1 cellular context compared by ENCODE assay signal in the genomic region with DNA sequence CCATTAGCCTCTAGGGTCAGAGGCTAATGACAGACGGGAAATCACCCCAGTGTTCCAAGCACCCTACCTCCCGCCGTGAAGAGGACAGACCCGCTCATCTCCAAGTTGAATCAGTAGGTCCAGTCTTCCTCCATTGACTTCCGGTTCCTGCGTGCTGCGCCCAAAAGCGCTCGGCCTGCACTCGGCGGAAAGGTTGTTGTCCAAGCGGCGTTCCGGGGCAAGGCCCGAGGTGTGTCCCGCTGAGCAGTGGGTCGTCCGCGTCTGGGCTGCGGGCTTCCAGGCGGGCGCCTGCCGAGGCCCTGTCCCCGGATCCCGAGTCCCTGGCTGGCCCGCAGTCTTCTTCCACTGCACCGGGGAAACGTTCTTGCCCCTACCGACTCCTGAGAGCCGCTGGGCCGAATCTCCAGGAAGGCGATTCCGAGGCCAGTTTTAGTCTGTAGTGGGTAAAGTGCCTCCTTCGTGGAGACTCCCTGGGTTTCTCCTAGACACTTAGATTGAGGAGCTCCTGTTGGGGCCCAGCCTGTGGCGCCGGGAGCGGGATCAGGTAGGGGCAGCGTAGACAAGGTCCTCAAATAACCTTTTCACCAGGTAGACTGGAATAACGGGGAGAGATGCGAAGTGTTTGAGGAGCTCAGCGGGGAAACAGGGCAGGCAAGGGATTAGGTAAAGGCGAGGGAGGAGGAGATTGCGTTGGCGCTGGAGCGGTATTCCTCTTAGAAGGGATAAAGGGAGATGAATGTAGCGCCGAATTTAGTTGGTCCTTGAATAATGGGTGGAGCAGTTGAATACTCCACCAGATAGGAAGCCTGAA.
TF ChIP-seq lines count a peak whose summit lies in the region.

A gene with protein sequence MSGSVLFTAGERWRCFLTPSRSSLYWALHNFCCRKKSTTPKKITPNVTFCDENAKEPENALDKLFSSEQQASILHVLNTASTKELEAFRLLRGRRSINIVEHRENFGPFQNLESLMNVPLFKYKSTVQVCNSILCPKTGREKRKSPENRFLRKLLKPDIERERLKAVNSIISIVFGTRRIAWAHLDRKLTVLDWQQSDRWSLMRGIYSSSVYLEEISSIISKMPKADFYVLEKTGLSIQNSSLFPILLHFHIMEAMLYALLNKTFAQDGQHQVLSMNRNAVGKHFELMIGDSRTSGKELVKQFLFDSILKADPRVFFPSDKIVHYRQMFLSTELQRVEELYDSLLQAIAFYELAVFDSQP (minus strand): TSS at position 138 of the 811 bp plus-strand sequence. CDS start 40 bp downstream, at position 98.

TF ChIP-seq in HepG2, 621 proteins besides CTCF, POLR2A, EP300 and RAD21 (continued from another document and continues in another):
- TF ChIP-seq ZNF34 (CRISPR knock-in tag; IDR thresholded peaks at IDR 0.05; ENCODE audit: borderline replicate concordance) (peak; percentile 98), TOE1 (CRISPR knock-in tag; IDR thresholded peaks at IDR 0.05) (peak; percentile 74; the same call in 1 of the 2 replicates), XRCC5 (optimal IDR thresholded peaks at IDR 0.05; ENCODE audit: low read length) (peak; percentile 99), EED (CRISPR knock-in tag; IDR thresholded peaks at IDR 0.05) (0 out of 2 replicates have a peak, but pooled peaks have one; percentile 53), ZNF543 (CRISPR knock-in tag; IDR thresholded peaks at IDR 0.05) (peak; percentile 95), NR2C2 (CRISPR knock-in tag; IDR thresholded peaks at IDR 0.05; ENCODE audit: borderline replicate concordance) (peak; percentile 88), SALL1 (CRISPR knock-in tag; IDR thresholded peaks at IDR 0.05) (peak; percentile 96), ZNF563 (CRISPR knock-in tag; IDR thresholded peaks at IDR 0.05) (peak; percentile 89), ZNF382 (CRISPR knock-in tag; IDR thresholded peaks at IDR 0.05; ENCODE audit: borderline replicate concordance) (no peak), REXO4 (CRISPR knock-in tag; IDR thresholded peaks at IDR 0.05; ENCODE audit: borderline replicate concordance) (0 out of 2 replicates have a peak, but pooled peaks have one; percentile 11), MED1 (CRISPR knock-in tag; IDR thresholded peaks at IDR 0.05) (peak; percentile 91), KDM1A (CRISPR knock-in tag; IDR thresholded peaks at IDR 0.05) (peak; percentile 53; the same call in 1 of the 2 replicates), ZFP41 (CRISPR knock-in tag; IDR thresholded peaks at IDR 0.05; ENCODE audit: borderline replicate concordance) (no peak), FOXC1 (CRISPR knock-in tag; IDR thresholded peaks at IDR 0.05; ENCODE audit: borderline replicate concordance) (peak; percentile 87; the same call in 1 of the 2 replicates), ZNF614 (CRISPR knock-in tag; IDR thresholded peaks at IDR 0.05; ENCODE audit: borderline replicate concordance) (peak; percentile 95), NONO (IDR thresholded peaks at IDR 0.05) (no peak), NONO (CRISPR knock-in tag; conservative IDR thresholded peaks at IDR 0.05) (peak; percentile 99), ZNF331 (CRISPR knock-in tag; IDR thresholded peaks at IDR 0.05) (peak; percentile 97), HHEX (CRISPR knock-in tag; IDR thresholded peaks at IDR 0.05) (peak; percentile 40; the same call in 1 of the 2 replicates), IKZF1 (IDR thresholded peaks at IDR 0.05) (no peak), ZFP36 (IDR thresholded peaks at IDR 0.05; ENCODE audit: borderline replicate concordance, low read depth, low read length, partially characterized antibody) (peak; percentile 41), ZNF678 (CRISPR knock-in tag; IDR thresholded peaks at IDR 0.05) (peak; percentile 89; the same call in 1 of the 2 replicates), JUN (CRISPR knock-in tag; IDR thresholded peaks at IDR 0.05) (peak; percentile 63; the same call in 1 of the 2 replicates), ZNF816 (CRISPR knock-in tag; IDR thresholded peaks at IDR 0.05; ENCODE audit: borderline replicate concordance) (no peak; the same call in 1 of the 2 replicates), CHD2 (IDR thresholded peaks at IDR 0.05; ENCODE audit: low read depth, low read length) (no peak), IRF2 (CRISPR knock-in tag; IDR thresholded peaks at IDR 0.05) (peak; percentile 98), KDM3A (CRISPR knock-in tag; IDR thresholded peaks at IDR 0.05; ENCODE audit: low read depth) (peak; percentile 99), ZNF138 (CRISPR knock-in tag; IDR thresholded peaks at IDR 0.05; ENCODE audit: low read depth) (peak; percentile 97)
- TF ChIP-seq, protein P1, sequence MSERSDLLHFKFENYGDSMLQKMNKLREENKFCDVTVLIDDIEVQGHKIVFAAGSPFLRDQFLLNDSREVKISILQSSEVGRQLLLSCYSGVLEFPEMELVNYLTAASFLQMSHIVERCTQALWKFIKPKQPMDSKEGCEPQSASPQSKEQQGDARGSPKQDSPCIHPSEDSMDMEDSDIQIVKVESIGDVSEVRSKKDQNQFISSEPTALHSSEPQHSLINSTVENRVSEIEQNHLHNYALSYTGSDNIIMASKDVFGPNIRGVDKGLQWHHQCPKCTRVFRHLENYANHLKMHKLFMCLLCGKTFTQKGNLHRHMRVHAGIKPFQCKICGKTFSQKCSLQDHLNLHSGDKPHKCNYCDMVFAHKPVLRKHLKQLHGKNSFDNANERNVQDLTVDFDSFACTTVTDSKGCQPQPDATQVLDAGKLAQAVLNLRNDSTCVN (CRISPR knock-in tag; IDR thresholded peaks at IDR 0.05; ENCODE audit: borderline replicate concordance) = peak; percentile 82
- TF ChIP-seq, protein P2, sequence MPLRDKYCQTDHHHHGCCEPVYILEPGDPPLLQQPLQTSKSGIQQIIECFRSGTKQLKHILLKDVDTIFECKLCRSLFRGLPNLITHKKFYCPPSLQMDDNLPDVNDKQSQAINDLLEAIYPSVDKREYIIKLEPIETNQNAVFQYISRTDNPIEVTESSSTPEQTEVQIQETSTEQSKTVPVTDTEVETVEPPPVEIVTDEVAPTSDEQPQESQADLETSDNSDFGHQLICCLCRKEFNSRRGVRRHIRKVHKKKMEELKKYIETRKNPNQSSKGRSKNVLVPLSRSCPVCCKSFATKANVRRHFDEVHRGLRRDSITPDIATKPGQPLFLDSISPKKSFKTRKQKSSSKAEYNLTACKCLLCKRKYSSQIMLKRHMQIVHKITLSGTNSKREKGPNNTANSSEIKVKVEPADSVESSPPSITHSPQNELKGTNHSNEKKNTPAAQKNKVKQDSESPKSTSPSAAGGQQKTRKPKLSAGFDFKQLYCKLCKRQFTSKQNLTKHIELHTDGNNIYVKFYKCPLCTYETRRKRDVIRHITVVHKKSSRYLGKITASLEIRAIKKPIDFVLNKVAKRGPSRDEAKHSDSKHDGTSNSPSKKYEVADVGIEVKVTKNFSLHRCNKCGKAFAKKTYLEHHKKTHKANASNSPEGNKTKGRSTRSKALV (CRISPR knock-in tag; IDR thresholded peaks at IDR 0.05) = peak; percentile 77
- TF ChIP-seq, protein P3, sequence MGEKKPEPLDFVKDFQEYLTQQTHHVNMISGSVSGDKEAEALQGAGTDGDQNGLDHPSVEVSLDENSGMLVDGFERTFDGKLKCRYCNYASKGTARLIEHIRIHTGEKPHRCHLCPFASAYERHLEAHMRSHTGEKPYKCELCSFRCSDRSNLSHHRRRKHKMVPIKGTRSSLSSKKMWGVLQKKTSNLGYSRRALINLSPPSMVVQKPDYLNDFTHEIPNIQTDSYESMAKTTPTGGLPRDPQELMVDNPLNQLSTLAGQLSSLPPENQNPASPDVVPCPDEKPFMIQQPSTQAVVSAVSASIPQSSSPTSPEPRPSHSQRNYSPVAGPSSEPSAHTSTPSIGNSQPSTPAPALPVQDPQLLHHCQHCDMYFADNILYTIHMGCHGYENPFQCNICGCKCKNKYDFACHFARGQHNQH (CRISPR knock-in tag; IDR thresholded peaks at IDR 0.05) = peak; percentile 99
- TF ChIP-seq, protein P4, sequence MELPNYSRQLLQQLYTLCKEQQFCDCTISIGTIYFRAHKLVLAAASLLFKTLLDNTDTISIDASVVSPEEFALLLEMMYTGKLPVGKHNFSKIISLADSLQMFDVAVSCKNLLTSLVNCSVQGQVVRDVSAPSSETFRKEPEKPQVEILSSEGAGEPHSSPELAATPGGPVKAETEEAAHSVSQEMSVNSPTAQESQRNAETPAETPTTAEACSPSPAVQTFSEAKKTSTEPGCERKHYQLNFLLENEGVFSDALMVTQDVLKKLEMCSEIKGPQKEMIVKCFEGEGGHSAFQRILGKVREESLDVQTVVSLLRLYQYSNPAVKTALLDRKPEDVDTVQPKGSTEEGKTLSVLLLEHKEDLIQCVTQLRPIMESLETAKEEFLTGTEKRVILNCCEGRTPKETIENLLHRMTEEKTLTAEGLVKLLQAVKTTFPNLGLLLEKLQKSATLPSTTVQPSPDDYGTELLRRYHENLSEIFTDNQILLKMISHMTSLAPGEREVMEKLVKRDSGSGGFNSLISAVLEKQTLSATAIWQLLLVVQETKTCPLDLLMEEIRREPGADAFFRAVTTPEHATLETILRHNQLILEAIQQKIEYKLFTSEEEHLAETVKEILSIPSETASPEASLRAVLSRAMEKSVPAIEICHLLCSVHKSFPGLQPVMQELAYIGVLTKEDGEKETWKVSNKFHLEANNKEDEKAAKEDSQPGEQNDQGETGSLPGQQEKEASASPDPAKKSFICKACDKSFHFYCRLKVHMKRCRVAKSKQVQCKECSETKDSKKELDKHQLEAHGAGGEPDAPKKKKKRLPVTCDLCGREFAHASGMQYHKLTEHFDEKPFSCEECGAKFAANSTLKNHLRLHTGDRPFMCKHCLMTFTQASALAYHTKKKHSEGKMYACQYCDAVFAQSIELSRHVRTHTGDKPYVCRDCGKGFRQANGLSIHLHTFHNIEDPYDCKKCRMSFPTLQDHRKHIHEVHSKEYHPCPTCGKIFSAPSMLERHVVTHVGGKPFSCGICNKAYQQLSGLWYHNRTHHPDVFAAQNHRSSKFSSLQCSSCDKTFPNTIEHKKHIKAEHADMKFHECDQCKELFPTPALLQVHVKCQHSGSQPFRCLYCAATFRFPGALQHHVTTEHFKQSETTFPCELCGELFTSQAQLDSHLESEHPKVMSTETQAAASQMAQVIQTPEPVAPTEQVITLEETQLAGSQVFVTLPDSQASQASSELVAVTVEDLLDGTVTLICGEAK (IDR thresholded peaks at IDR 0.05) = peak; percentile 96
- TF ChIP-seq, protein P4 (CRISPR knock-in tag; IDR thresholded peaks at IDR 0.05) = peak; percentile 93
- TF ChIP-seq, protein P5, sequence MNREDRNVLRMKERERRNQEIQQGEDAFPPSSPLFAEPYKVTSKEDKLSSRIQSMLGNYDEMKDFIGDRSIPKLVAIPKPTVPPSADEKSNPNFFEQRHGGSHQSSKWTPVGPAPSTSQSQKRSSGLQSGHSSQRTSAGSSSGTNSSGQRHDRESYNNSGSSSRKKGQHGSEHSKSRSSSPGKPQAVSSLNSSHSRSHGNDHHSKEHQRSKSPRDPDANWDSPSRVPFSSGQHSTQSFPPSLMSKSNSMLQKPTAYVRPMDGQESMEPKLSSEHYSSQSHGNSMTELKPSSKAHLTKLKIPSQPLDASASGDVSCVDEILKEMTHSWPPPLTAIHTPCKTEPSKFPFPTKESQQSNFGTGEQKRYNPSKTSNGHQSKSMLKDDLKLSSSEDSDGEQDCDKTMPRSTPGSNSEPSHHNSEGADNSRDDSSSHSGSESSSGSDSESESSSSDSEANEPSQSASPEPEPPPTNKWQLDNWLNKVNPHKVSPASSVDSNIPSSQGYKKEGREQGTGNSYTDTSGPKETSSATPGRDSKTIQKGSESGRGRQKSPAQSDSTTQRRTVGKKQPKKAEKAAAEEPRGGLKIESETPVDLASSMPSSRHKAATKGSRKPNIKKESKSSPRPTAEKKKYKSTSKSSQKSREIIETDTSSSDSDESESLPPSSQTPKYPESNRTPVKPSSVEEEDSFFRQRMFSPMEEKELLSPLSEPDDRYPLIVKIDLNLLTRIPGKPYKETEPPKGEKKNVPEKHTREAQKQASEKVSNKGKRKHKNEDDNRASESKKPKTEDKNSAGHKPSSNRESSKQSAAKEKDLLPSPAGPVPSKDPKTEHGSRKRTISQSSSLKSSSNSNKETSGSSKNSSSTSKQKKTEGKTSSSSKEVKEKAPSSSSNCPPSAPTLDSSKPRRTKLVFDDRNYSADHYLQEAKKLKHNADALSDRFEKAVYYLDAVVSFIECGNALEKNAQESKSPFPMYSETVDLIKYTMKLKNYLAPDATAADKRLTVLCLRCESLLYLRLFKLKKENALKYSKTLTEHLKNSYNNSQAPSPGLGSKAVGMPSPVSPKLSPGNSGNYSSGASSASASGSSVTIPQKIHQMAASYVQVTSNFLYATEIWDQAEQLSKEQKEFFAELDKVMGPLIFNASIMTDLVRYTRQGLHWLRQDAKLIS (CRISPR knock-in tag; IDR thresholded peaks at IDR 0.05) = no peak
- TF ChIP-seq, protein P6, sequence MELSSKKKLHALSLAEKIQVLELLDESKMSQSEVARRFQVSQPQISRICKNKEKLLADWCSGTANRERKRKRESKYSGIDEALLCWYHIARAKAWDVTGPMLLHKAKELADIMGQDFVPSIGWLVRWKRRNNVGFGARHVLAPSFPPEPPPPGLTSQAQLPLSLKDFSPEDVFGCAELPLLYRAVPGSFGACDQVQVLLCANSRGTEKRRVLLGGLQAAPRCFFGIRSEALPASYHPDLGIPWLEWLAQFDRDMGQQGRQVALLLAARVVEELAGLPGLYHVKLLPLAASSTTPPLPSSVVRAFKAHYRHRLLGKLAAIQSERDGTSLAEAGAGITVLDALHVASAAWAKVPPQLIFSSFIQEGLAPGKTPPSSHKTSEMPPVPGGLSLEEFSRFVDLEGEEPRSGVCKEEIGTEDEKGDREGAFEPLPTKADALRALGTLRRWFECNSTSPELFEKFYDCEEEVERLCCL (CRISPR knock-in tag; IDR thresholded peaks at IDR 0.05; ENCODE audit: borderline replicate concordance) = no peak
